ENCODE assay signal across 27 cellular contexts in genomic region chr9:8685846-8686245, GRCh38.
"Had no signal": no experiment of that assay in that cellular context is flagged by ENCODE, and none has a peak within 500 bp of the region (broad histone marks: within the 10 kb centered on the region; RNA-seq: fewer than 3 reads in every experiment).

No MANE protein-coding gene starts in this region.

- H3K4me3 ChIP-seq: adrenal gland, body of pancreas, colonic mucosa, esophagus muscularis mucosa, gastroesophageal sphincter had no signal

- H3K4me1 ChIP-seq: adrenal gland, body of pancreas, colonic mucosa, esophagus muscularis mucosa, foreskin keratinocyte, gastroesophageal sphincter had no signal

- DNase-seq: activated CD4-positive, alpha-beta memory T cell treated with anti-CD3 and anti-CD28 coated beads for 36 hours; activated CD4-positive, alpha-beta T cell treated with anti-CD3 and anti-CD28 coated beads for 36 hours; activated CD4-positive, alpha-beta T cell treated with anti-CD3 and anti-CD28 coated beads, Interleukin-2, amount 10 ng/mL, durations not matched to agents 24 days and 14 days; activated CD4-positive, CD25-positive, alpha-beta regulatory T cell; activated CD4-positive, CD25-positive, alpha-beta regulatory T cell treated with anti-CD3 and anti-CD28 coated beads, Interleukin-2, amount 50 U/mL, for 72 hours; activated CD8-positive, alpha-beta memory T cell treated with anti-CD3 and anti-CD28 coated beads, Interleukin-2, amount 10 ng/mL, durations not matched to agents 7 days and 5 days; activated CD8-positive, alpha-beta memory T cell treated with anti-CD3 and anti-CD28 coated beads, Interleukin-2, amount 50 U/mL, for 4 hours; activated CD8-positive, alpha-beta T cell treated with anti-CD3 and anti-CD28 coated beads, Interleukin-2, amount 10 ng/mL, durations not matched to agents 7 days and 5 days; activated effector memory CD4-positive, alpha-beta T cell treated with anti-CD3 and anti-CD28 coated beads, Interleukin-2, amount 50 U/mL, for 16 hours; activated naive CD4-positive, alpha-beta T cell treated with anti-CD3 and anti-CD28 coated beads for 36 hours; activated naive CD8-positive, alpha-beta T cell treated with anti-CD3 and anti-CD28 coated beads for 36 hours; activated naive CD8-positive, alpha-beta T cell treated with anti-CD3 and anti-CD28 coated beads, Interleukin-2, amount 50 U/mL, for 24 hours; activated T-cell treated with anti-CD3 and anti-CD28 coated beads, Interleukin-2, amount 50 U/mL, for 1 hour; activated T-cell treated with anti-CD3 and anti-CD28 coated beads, Interleukin-2, amount 50 U/mL, for 48 hours; adrenal gland; amygdala; aorta; body of pancreas; central memory CD4-positive, alpha-beta T cell; cerebellar nuclear complex; colonic mucosa; effector memory CD4-positive, alpha-beta T cell; erythroblast; foreskin keratinocyte; T-helper 2 cell had no signal

- H3K9me3 ChIP-seq: adrenal gland, body of pancreas, colonic mucosa, esophagus muscularis mucosa, gastroesophageal sphincter had no signal

- H3K27ac ChIP-seq: adrenal gland, body of pancreas, colonic mucosa, esophagus muscularis mucosa, foreskin keratinocyte, gastroesophageal sphincter had no signal

- H3K36me3 ChIP-seq: adrenal gland, colonic mucosa, esophagus muscularis mucosa, gastroesophageal sphincter had no signal

- H3K27me3 ChIP-seq: adrenal gland, body of pancreas, colonic mucosa, esophagus muscularis mucosa, foreskin keratinocyte, gastroesophageal sphincter had no signal

- ATAC-seq: activated CD4-positive, alpha-beta T cell treated with anti-CD3 and anti-CD28 coated beads for 36 hours; activated CD8-positive, alpha-beta memory T cell treated with anti-CD3 and anti-CD28 coated beads, Interleukin-2, amount 10 ng/mL, durations not matched to agents 7 days and 5 days; activated CD8-positive, alpha-beta T cell treated with anti-CD3 and anti-CD28 coated beads, Interleukin-2, amount 10 ng/mL, durations not matched to agents 7 days and 5 days; activated naive CD8-positive, alpha-beta T cell treated with anti-CD3 and anti-CD28 coated beads, Interleukin-2, amount 50 U/mL, for 24 hours; body of pancreas; foreskin keratinocyte; gastroesophageal sphincter had no signal
